Comparison of ENCODE assay signal across 7 cellular contexts in the genomic region with DNA sequence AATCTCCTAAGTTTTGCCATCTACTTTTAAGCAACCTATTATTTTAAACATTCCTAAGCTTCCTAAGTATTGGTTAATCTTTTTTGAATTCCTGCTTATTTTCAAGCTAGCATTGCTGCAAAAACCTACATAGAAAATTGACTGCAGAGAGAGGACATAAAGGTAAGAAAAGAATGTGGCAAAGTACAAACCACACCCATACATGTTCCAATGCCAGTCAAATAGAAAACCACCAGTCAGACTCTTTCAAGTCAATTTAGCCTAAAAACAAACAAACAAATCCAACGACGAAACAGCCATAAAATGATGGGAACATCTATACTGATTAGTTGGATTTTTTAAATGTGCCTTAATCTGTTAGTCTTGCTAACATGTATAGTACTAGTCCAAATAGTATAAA.
"Had no signal": no experiment of that assay in that cellular context is flagged by ENCODE, and none has a peak within 500 bp of the region (broad histone marks: within the 10 kb centered on the region; RNA-seq: fewer than 3 reads in every experiment).

No MANE protein-coding gene starts in this region.

- H3K4me3 ChIP-seq: GM23338 had no signal

- FAIRE-seq: H1, H54, HepG2 had no signal

- H3K4me2 ChIP-seq: GM23338 had no signal

- DNase-seq: H9, HCEC 1CT had no signal

- H3K27ac ChIP-seq: HL-60 had no signal

- H2AFZ ChIP-seq: GM23338 had no signal

- ATAC-seq: GM23338, HepG2 had no signal
